Comparison of ENCODE assay signal across 22 cellular contexts in the genomic region with DNA sequence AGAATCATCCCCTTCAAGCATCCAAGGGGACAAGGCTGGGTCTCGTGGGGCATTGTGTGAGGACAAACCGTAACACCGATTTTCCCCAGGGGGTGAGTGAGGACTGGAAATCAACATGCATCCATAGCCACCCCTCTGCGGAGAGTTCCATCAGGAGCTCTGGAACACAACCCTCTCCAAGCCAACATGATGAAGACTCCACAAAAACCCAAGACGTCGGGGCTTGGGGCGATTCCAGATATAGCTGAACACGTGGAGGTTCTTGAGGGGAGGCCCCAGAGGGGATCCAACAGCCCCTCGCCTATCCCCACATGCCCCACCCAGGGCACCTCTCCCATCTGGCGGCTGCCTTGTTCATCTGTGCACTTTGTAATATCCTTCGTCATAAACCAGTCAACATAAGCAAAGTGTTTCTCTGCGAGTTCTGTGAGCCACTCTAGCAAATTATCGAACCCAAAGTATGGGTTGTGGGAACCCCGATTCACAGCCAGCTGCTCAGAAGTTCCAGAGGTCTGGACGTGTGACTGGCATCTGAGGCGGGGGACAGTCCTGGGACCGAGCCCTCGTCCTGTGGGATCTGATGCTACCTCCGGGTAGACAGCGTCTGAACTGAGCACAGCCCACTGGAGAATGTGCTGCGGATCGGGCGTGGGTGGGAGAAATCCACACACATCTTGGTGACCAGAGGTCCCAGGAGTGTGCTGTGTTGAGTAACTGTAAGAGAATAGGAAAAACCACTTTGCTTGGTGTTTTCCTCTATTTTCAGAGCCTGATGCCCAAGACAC. TPM values are rescaled to one million over a fixed set of nuclear protein-coding genes. Genes with fewer than 3 reads are reported as not detected.
DNase-seq lines count a peak whose midpoint lies in the region; ATAC-seq, FAIRE-seq and TF ChIP-seq lines count a peak whose summit lies in the region.
"Had no signal": no experiment of that assay in that cellular context is flagged by ENCODE, and none has a peak within 500 bp of the region (broad histone marks: within the 10 kb centered on the region; RNA-seq: fewer than 3 reads in every experiment).

No MANE protein-coding gene starts in this region.

- H3K79me2 ChIP-seq in Karpas-422 (ENCODE audit: low read length), result no peaks in the 10 kb centered on the region

- H3K9me3 ChIP-seq in heart left ventricle (no peaks in the 10 kb centered on the region), right atrium auricular region (no peaks in the 10 kb centered on the region), kidney (ENCODE audit: control insufficient read depth in 1 of 2, low read length in 2 of 2) (no peaks in the 10 kb centered on the region), Karpas-422 (ENCODE audit: low read length) (no peaks in the 10 kb centered on the region)

- ATAC-seq in heart left ventricle (no peak), HG03571 (IDR thresholded peaks at IDR 0.05; ENCODE audit: unreplicated experiment) (no peak)
- ATAC-seq: HCT116 had no signal

- H2AFZ ChIP-seq in Karpas-422 (ENCODE audit: low read length), result no peak overlapping the region

- H3K4me1 ChIP-seq in heart left ventricle (peaks cover 0 to 27% (median 10%) of the 10 kb centered on the region in 12 donors), right atrium auricular region (peaks cover 0 to 29% of the 10 kb centered on the region in 2 donors), kidney (ENCODE audit: control insufficient read depth in 1 of 2, insufficient read depth in 1 of 2, low read depth in 1 of 2, low read length in 2 of 2) (no peaks in the 10 kb centered on the region), Karpas-422 (ENCODE audit: low read length) (no peaks in the 10 kb centered on the region)

- H4K20me1 ChIP-seq in Karpas-422 (ENCODE audit: insufficient read depth, low read depth, low read length), result no peaks in the 10 kb centered on the region

- peak in 3 of 5 donors; percentile 13 to 24 (median 23) for DNase-seq in heart left ventricle
- no peak for DNase-seq in right atrium auricular region (ENCODE audit: low spot score)
- peak; percentile 65 for DNase-seq in kidney
- DNase-seq in retina, result peak; percentile 7
- no peak for DNase-seq in NCI-H510A (lab: John Stamatoyannopoulos, UW)
- no peak for DNase-seq in Karpas-422
- DNase-seq: CD4-positive, CD25-positive, alpha-beta regulatory T cell; DMS79; GOT3; MV-4-11; NCI-H1105 treated with DMSO at 0.1 percent for 48 hours; NCI-H2029 treated with DMSO at 0.1 percent for 48 hours; NCI-H226; NCI-H524; NCI-H774; OCI-M1; SHP77 had no signal

- intact Hi-C loops in heart left ventricle (cut with DNase I), result no loop called here
- intact Hi-C loops in kidney (cut with DNase I), result no loop called here

- H3K9ac ChIP-seq in kidney (ENCODE audit: low read length in 2 of 2) (no peak overlapping the region), Karpas-422 (ENCODE audit: low read length) (no peak overlapping the region)

- TF ChIP-seq POLR2A in heart left ventricle (IDR thresholded peaks at IDR 0.05), result no peak

- H3K27me3 ChIP-seq in heart left ventricle, result peaks cover 0 to 11% (median 0%) of the 10 kb centered on the region in 9 donors
- no peaks in the 10 kb centered on the region for H3K27me3 ChIP-seq in right atrium auricular region
- H3K27me3 ChIP-seq in Karpas-422 (ENCODE audit: low read length), result no peaks in the 10 kb centered on the region

- no peak for FAIRE-seq in kidney (lab: Jason Lieb, UNC)
- FAIRE-seq: A204.1, GM19239, RCC 7860 had no signal

- H3K36me3 ChIP-seq in heart left ventricle (no peaks in the 10 kb centered on the region), right atrium auricular region (no peaks in the 10 kb centered on the region), kidney (ENCODE audit: control insufficient read depth in 1 of 2, insufficient read depth in 2 of 2, low read length in 2 of 2) (peaks cover 0 to 2% of the 10 kb centered on the region in 2 donors), Karpas-422 (ENCODE audit: insufficient read depth, low read length) (no peaks in the 10 kb centered on the region)

- no peaks in the 10 kb centered on the region for H3K9me2 ChIP-seq in Karpas-422 (replicated peaks; ENCODE audit: insufficient read depth, low read length)

- TF ChIP-seq CTCF in heart left ventricle (IDR thresholded peaks at IDR 0.05), result no peak
- TF ChIP-seq CTCF in right atrium auricular region (IDR thresholded peaks at IDR 0.05), result no peak
- no peak for TF ChIP-seq CTCF in kidney (IDR thresholded peaks at IDR 0.05; ENCODE audit: borderline replicate concordance, extremely low read depth, insufficient read depth)

- WGBS in heart left ventricle, 4 donors, result 84 to 90% (median 87%) methylated on average over 21 to 23 of the region's 23 CpGs

- peak overlapping the region in 2 of 12 donors; percentile 14 to 20 for H3K27ac ChIP-seq in heart left ventricle
- H3K27ac ChIP-seq in right atrium auricular region, result no peak overlapping the region
- H3K27ac ChIP-seq in kidney (ENCODE audit: low read depth in 2 of 2, low read length in 2 of 2), result no peak overlapping the region
- H3K27ac ChIP-seq in Karpas-422 (ENCODE audit: low read length), result no peak overlapping the region

- H3K4me2 ChIP-seq in Karpas-422 (ENCODE audit: low read depth, low read length, poor library complexity, severe bottlenecking), result no peak overlapping the region

- H3K4me3 ChIP-seq in heart left ventricle, result no peak overlapping the region
- H3K4me3 ChIP-seq in right atrium auricular region, result no peak overlapping the region
- no peak overlapping the region for H3K4me3 ChIP-seq in kidney (ENCODE audit: low read length in 2 of 2)
- no peak overlapping the region for H3K4me3 ChIP-seq in Karpas-422 (ENCODE audit: low read length)

RNA-seq across cellular contexts. Expression of gene RPH3AL, which starts 55.5 kb away (rescaled TPM):
- total RNA-seq in heart left ventricle (1 to 10 TPM; 2.8 to 9.4 (median 6.7) TPM), right atrium auricular region (10 to 100 TPM in 1 of 2 donors, 1 to 10 TPM in 1; 7.2 to 13.1 TPM), kidney (55.9 TPM)
- polyA plus RNA-seq in heart left ventricle (1 to 10 TPM; 4.3 to 6.3 TPM), kidney (ENCODE audit: insufficient read depth, low read depth, low replicate concordance) (18.1 TPM)
- total RNA-seq in Karpas-422 (2014; rRNA removed; shearing (Covaris generic); ENCODE audit: low replicate concordance), result 0.29 TPM in 1 of 2 replicates, not detected in the other

Comparison
In these comparisons a context has a peak if more than half of its experiments do, and no peak if none do; other contexts are left out.
1. DNase-seq: peak in heart left ventricle (3 of 5), kidney (single experiment) and retina (single experiment); none in right atrium auricular region (single experiment), NCI-H510A (single experiment) and Karpas-422 (single experiment).